In genomic region chr5:116084891-116085715, GRCh38 we compare ENCODE assay signal across 1 cellular context.
TF ChIP-seq lines count a peak whose summit lies in the region.

Gene COMMD10, plus strand, starts transcription at chr5:116085025.

TF ChIP-seq in K562, 482 proteins besides CTCF, POLR2A, EP300 and RAD21 (continued from another document and continues in another):
- peak; percentile 67; the same call in 1 of the 2 replicates for TF ChIP-seq NKRF (IDR thresholded peaks at IDR 0.05; ENCODE audit: borderline replicate concordance)
- TF ChIP-seq SAP30 (IDR thresholded peaks at IDR 0.05; ENCODE audit: borderline replicate concordance, insufficient read depth, low read depth, low read length, poor library complexity, severe bottlenecking) = peak; percentile 46
- no peak for TF ChIP-seq LEF1 (IDR thresholded peaks at IDR 0.05)
- TF ChIP-seq PPARD (CRISPR knock-in tag; IDR thresholded peaks at IDR 0.05) = no peak
- peak; percentile 74 for TF ChIP-seq BHLHE40 (IDR thresholded peaks at IDR 0.05; ENCODE audit: low read length)
- 0 out of 2 replicates have a peak, but pooled peaks have one; percentile 14 for TF ChIP-seq ZNF121 (CRISPR knock-in tag; conservative IDR thresholded peaks at IDR 0.05)
- no peak for TF ChIP-seq ARID1B (IDR thresholded peaks at IDR 0.05)
- peak; percentile 82 for TF ChIP-seq ETV1 (tag; conservative IDR thresholded peaks at IDR 0.05; ENCODE audit: low read depth)
- peak; percentile 82; the same call in 1 of the 2 replicates for TF ChIP-seq ZNF75A (CRISPR knock-in tag; IDR thresholded peaks at IDR 0.05)
- no peak for TF ChIP-seq HES1 (IDR thresholded peaks at IDR 0.05; ENCODE audit: low read depth)
- TF ChIP-seq ZBTB1 (CRISPR knock-in tag; IDR thresholded peaks at IDR 0.05; ENCODE audit: borderline replicate concordance, low read depth) = 0 out of 2 replicates have a peak, but pooled peaks have one; percentile 53
- no peak for TF ChIP-seq DACH1 (IDR thresholded peaks at IDR 0.05; ENCODE audit: partially characterized antibody)
- TF ChIP-seq SAFB2 (IDR thresholded peaks at IDR 0.05; ENCODE audit: borderline replicate concordance, low read depth, low read length, severe bottlenecking) = no peak
- no peak for TF ChIP-seq HDAC6 (IDR thresholded peaks at IDR 0.05; ENCODE audit: low read depth, low read length)
- no peak for TF ChIP-seq CAMTA2 (CRISPR knock-in tag; conservative IDR thresholded peaks at IDR 0.05)
- TF ChIP-seq ZNF23 (CRISPR knock-in tag; IDR thresholded peaks at IDR 0.05) = no peak
- TF ChIP-seq ZEB2 (IDR thresholded peaks at IDR 0.05) = no peak
- TF ChIP-seq HMG20B (CRISPR knock-in tag; IDR thresholded peaks at IDR 0.05) = no peak
- TF ChIP-seq GABPA (tag; conservative IDR thresholded peaks at IDR 0.05; ENCODE audit: low read depth) = peak; percentile 89
- TF ChIP-seq MYBL2 (IDR thresholded peaks at IDR 0.05; ENCODE audit: low read depth) = 0 out of 2 replicates have a peak, but pooled peaks have one; percentile 6
- no peak for TF ChIP-seq MYBL2 (CRISPR knock-in tag; IDR thresholded peaks at IDR 0.05; ENCODE audit: borderline replicate concordance)
- no peak for TF ChIP-seq ZNF124 (CRISPR knock-in tag; IDR thresholded peaks at IDR 0.05)
- 0 out of 2 replicates have a peak, but pooled peaks have one; percentile 1 for TF ChIP-seq ESRRB (CRISPR knock-in tag; IDR thresholded peaks at IDR 0.05; ENCODE audit: borderline replicate concordance)
- 0 out of 2 replicates have a peak, but pooled peaks have one; percentile 19 for TF ChIP-seq IRF9 (tag; IDR thresholded peaks at IDR 0.05)
- TF ChIP-seq SMAD4 (CRISPR knock-in tag; conservative IDR thresholded peaks at IDR 0.05) = no peak; the same call in 1 of the 2 replicates
- TF ChIP-seq CBX3 (IDR thresholded peaks at IDR 0.05; ENCODE audit: borderline replicate concordance in 1 of 2, low read length in 2 of 2) = no peak; a peak in 1 of 3 replicates
- no peak for TF ChIP-seq ZNF316 (IDR thresholded peaks at IDR 0.05)
- TF ChIP-seq BRF1 (IDR thresholded peaks at IDR 0.05; ENCODE audit: borderline replicate concordance, extremely low read depth, insufficient read length) = no peak
- no peak for TF ChIP-seq MCM5 (IDR thresholded peaks at IDR 0.05; ENCODE audit: low read depth)
- peak; percentile 33 for TF ChIP-seq VEZF1 (CRISPR knock-in tag; IDR thresholded peaks at IDR 0.05)
- no peak for TF ChIP-seq ZBTB43 (CRISPR knock-in tag; IDR thresholded peaks at IDR 0.05)
- TF ChIP-seq ZNF3 (CRISPR knock-in tag; IDR thresholded peaks at IDR 0.05) = no peak
- no peak for TF ChIP-seq ZNF253 (CRISPR knock-in tag; conservative IDR thresholded peaks at IDR 0.05)
- peak; percentile 85 for TF ChIP-seq GABPB1 (CRISPR knock-in tag; IDR thresholded peaks at IDR 0.05)
- no peak for TF ChIP-seq ZNF212 (CRISPR knock-in tag; IDR thresholded peaks at IDR 0.05)
- peak; percentile 64; the same call in 1 of the 2 replicates for TF ChIP-seq ZNF511 (CRISPR knock-in tag; IDR thresholded peaks at IDR 0.05)
- 0 out of 2 replicates have a peak, but pooled peaks have one; percentile 39 for TF ChIP-seq GATAD2A (IDR thresholded peaks at IDR 0.05)
- TF ChIP-seq PRPF4 (IDR thresholded peaks at IDR 0.05; ENCODE audit: insufficient read depth, low read depth, low read length, poor library complexity, severe bottlenecking) = no peak
- no peak for TF ChIP-seq TEAD2 (tag; IDR thresholded peaks at IDR 0.05)
- TF ChIP-seq ZFP30 (CRISPR knock-in tag; IDR thresholded peaks at IDR 0.05; ENCODE audit: borderline replicate concordance) = no peak
- TF ChIP-seq E2F8 (IDR thresholded peaks at IDR 0.05; ENCODE audit: low read depth, partially characterized antibody) = no peak
- TF ChIP-seq PCBP2 (IDR thresholded peaks at IDR 0.05; ENCODE audit: low read depth, low read length, poor library complexity, severe bottlenecking) = no peak
- TF ChIP-seq SMARCB1 (IDR thresholded peaks at IDR 0.05; ENCODE audit: insufficient read length, low read depth) = no peak
- no peak for TF ChIP-seq FOXJ2 (tag; IDR thresholded peaks at IDR 0.05)
- peak; percentile 74 for TF ChIP-seq TAF1 (IDR thresholded peaks at IDR 0.05; ENCODE audit: control insufficient read depth, extremely low read depth, insufficient read depth, low read length, severe bottlenecking)
- no peak for TF ChIP-seq ARHGAP35 (IDR thresholded peaks at IDR 0.05; ENCODE audit: partially characterized antibody)
- TF ChIP-seq CCNT2 (IDR thresholded peaks at IDR 0.05; ENCODE audit: borderline replicate concordance, extremely low read depth, insufficient read length, low read depth, low read length) = peak; percentile 11
- TF ChIP-seq SRSF3 (IDR thresholded peaks at IDR 0.05; ENCODE audit: insufficient read depth, low read length) = 0 out of 2 replicates have a peak, but pooled peaks have one; percentile 26
- no peak for TF ChIP-seq EWSR1 (IDR thresholded peaks at IDR 0.05; ENCODE audit: borderline replicate concordance, low read depth, partially characterized antibody)
- TF ChIP-seq ATF7 (IDR thresholded peaks at IDR 0.05) = peak; percentile 18; the same call in 1 of the 2 replicates
- TF ChIP-seq ZNF764 (CRISPR knock-in tag; IDR thresholded peaks at IDR 0.05; ENCODE audit: low read depth) = no peak
- TF ChIP-seq TGIF2 (CRISPR knock-in tag; IDR thresholded peaks at IDR 0.05) = no peak
- no peak for TF ChIP-seq ESRRA (IDR thresholded peaks at IDR 0.05; ENCODE audit: borderline replicate concordance, low read depth)
- peak; percentile 63; the same call in 1 of the 2 replicates for TF ChIP-seq MXI1 (IDR thresholded peaks at IDR 0.05; ENCODE audit: low read depth, low read length)
- TF ChIP-seq RFX5 (IDR thresholded peaks at IDR 0.05; ENCODE audit: low read depth, low read length) = no peak
- peak; percentile 63 for TF ChIP-seq USF2 (CRISPR knock-in tag; IDR thresholded peaks at IDR 0.05)
- no peak for TF ChIP-seq ZNF695 (CRISPR knock-in tag; IDR thresholded peaks at IDR 0.05)
- TF ChIP-seq ZNF197 (CRISPR knock-in tag; IDR thresholded peaks at IDR 0.05; ENCODE audit: low read depth) = no peak
- no peak for TF ChIP-seq KDM2B (CRISPR knock-in tag; IDR thresholded peaks at IDR 0.05)
- TF ChIP-seq SRF (CRISPR knock-in tag; IDR thresholded peaks at IDR 0.05) = no peak
- no peak for TF ChIP-seq NCOA4 (IDR thresholded peaks at IDR 0.05; ENCODE audit: partially characterized antibody)
- TF ChIP-seq RNF2 (IDR thresholded peaks at IDR 0.05) = peak; percentile 68; the same call in 1 of the 2 replicates
